Comparison of ENCODE assay signal across 15 cellular contexts in the genomic region with DNA sequence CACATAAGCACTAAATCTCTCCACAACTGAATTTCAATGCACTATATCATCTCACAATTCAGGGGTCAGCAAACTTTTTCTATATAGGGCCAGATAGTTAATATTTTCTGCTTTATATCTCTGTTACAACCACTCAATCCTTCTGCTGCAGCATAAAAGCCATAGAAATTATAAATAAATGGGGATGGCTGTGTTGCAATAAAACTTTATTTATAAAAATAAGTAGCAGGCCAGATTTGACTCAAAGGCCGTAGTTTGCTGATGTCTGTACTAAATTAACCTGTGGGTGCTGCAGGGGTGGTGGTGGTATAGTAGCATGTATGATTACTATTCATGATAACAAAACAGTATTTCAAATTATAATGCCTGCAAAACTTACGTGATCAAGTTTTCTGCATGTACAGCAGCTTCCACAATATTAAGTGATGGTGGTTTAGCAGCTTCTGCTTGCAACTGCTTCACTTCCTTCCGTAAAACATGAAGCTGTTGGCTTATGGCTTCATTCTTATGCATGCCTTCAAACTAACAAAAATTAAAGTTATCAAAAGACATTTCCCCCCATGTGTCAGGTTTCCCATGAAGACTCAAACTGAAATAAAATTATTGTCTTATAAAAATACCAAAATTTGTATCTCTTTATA.
DNase-seq lines count a peak whose midpoint lies in the region; ATAC-seq, FAIRE-seq and TF ChIP-seq lines count a peak whose summit lies in the region.
"Had no signal": no experiment of that assay in that cellular context is flagged by ENCODE, and none has a peak within 500 bp of the region (broad histone marks: within the 10 kb centered on the region; RNA-seq: fewer than 3 reads in every experiment).

No MANE protein-coding gene starts in this region.

- CTCF ChIA-PET in K562 (lab: Yijun Ruan, JAX; ENCODE audit: low intra/inter-chr PET ratio), result no interaction called here

- no peak for TF ChIP-seq RAD21 in K562 (CRISPR knock-in tag; conservative IDR thresholded peaks at IDR 0.05 in 1 of 2, IDR thresholded peaks at IDR 0.05 in 1 of 2)

- TF ChIP-seq POLR2A in K562 (conservative IDR thresholded peaks at IDR 0.05), result no peak

- ATAC-seq in K562 (no peak), HG03469 (IDR thresholded peaks at IDR 0.05; ENCODE audit: unreplicated experiment) (no peak), aorta (ENCODE audit: low FRiP score) (no peak)

- peaks cover 10% of the 10 kb centered on the region; the same call in 2 of the 3 replicates for H3K36me3 ChIP-seq in K562 (ENCODE audit: control insufficient read depth, insufficient read depth, low read length)
- H3K36me3 ChIP-seq in neutrophil, result peaks cover 23% of the 10 kb centered on the region
- peaks cover 2 to 3% of the 10 kb centered on the region in 2 donors for H3K36me3 ChIP-seq in aorta (ENCODE audit: control insufficient read depth in 1 of 2, insufficient read depth in 2 of 2, low read length in 1 of 2)

- H3K4me3 ChIP-seq in HL-60 (replicated peaks; ENCODE audit: insufficient read depth, low read length) (no peak overlapping the region), K562 (no peak overlapping the region), neutrophil (ENCODE audit: low read depth in 1 of 2, low read length in 1 of 2) (peak overlapping the region; percentile 3 to 16), aorta (ENCODE audit: low read length in 2 of 2) (no peak overlapping the region)

- no peak for FAIRE-seq in K562 (lab: Jason Lieb, UNC)

- no peaks in the 10 kb centered on the region for H3K9me1 ChIP-seq in K562 (ENCODE audit: control insufficient read depth, insufficient read depth, low read length)

- DNase-seq in HL-60 (ENCODE audit: low read depth in 1 of 2, low spot score in 1 of 2), result peak in 1 of 2 experiments; percentile 75
- peak; percentile 40 for DNase-seq in NOMO-1 treated with DMSO at 0.1 percent for 48 hours (lab: John Stamatoyannopoulos, UW; ENCODE audit: unreplicated experiment)
- no peak for DNase-seq in K562 (ENCODE audit: extremely low read depth in 1 of 4, low spot score in 3 of 4)
- DNase-seq in NCI-H748 (lab: John Stamatoyannopoulos, UW; ENCODE audit: unreplicated experiment), result no peak
- DNase-seq in aorta, result no peak
- DNase-seq: CD4-positive, alpha-beta memory T cell; H9; NCI-H1048; NCI-H146; NCI-H2081; NCI-H510A; OCI-M1; RPMI8226 had no signal

- H2AFZ ChIP-seq in K562 (ENCODE audit: low read depth, low read length), result no peak overlapping the region

- H3K79me2 ChIP-seq in K562 (ENCODE audit: control insufficient read depth, insufficient read depth, low read length), result no peaks in the 10 kb centered on the region

- no TSS peak for BruUV-seq in K562 (replicated peaks; lab: Mats Ljungman, UMichigan)

- no peak overlapping the region for H3K4me2 ChIP-seq in K562 (ENCODE audit: insufficient read depth, low read length)

- H3K27me3 ChIP-seq in HL-60 (ENCODE audit: insufficient read depth, poor library complexity, severe bottlenecking) (no peaks in the 10 kb centered on the region), K562 (ENCODE audit: control insufficient read depth in 2 of 2, insufficient read depth in 2 of 2, low read length in 2 of 2) (no peaks in the 10 kb centered on the region), neutrophil (no peaks in the 10 kb centered on the region), aorta (ENCODE audit: control insufficient read depth in 1 of 2, insufficient read depth in 2 of 2, low read length in 1 of 2) (no peaks in the 10 kb centered on the region)

- in situ Hi-C loops in K562 (cut with MboI), result no loop called here

- H3K9me3 ChIP-seq in K562 (replicated peaks; ENCODE audit: control insufficient read depth, insufficient read depth, low read depth, low read length), result no peaks in the 10 kb centered on the region
- H3K9me3 ChIP-seq in neutrophil, result no peaks in the 10 kb centered on the region
- H3K9me3 ChIP-seq in aorta (ENCODE audit: control insufficient read depth, low read length), result no peaks in the 10 kb centered on the region

- H3K9ac ChIP-seq in K562 (ENCODE audit: insufficient read depth in 1 of 2, low read depth in 2 of 2, low read length in 2 of 2), result no peak overlapping the region

- H4K20me1 ChIP-seq in K562 (replicated peaks; ENCODE audit: control insufficient read depth, insufficient read depth, low read length), result no peaks in the 10 kb centered on the region

- intact Hi-C loops in K562 (cut with micrococcal nuclease), result loop anchor here (10.0 kb wide), 1 partner anchor 225 kb away; no protein-coding TSS in a partner anchor
- intact Hi-C loops in aorta (cut with DNase I), result no loop called here

- no peak for TF ChIP-seq EP300 in K562 (IDR thresholded peaks at IDR 0.05; ENCODE audit: low read length)

- TF ChIP-seq CTCF in HL-60 (IDR thresholded peaks at IDR 0.05; ENCODE audit: insufficient read depth, low read length), result no peak
- no peak for TF ChIP-seq CTCF in K562 (IDR thresholded peaks at IDR 0.05 in 2 of 3, conservative IDR thresholded peaks at IDR 0.05 in 1 of 3; ENCODE audit: insufficient read depth in 2 of 3, low read depth in 1 of 3, low read length in 3 of 3)
- TF ChIP-seq CTCF in neutrophil (IDR thresholded peaks at IDR 0.05), result no peak

- POLR2A ChIA-PET in K562 (lab: Yijun Ruan, JAX), result no interaction called here

- H3K27ac ChIP-seq in HL-60 (replicated peaks), result peak overlapping the region; percentile 87
- no peak overlapping the region for H3K27ac ChIP-seq in K562 (ENCODE audit: extremely low read depth, low read depth, low read length)
- peak overlapping the region; percentile 87 for H3K27ac ChIP-seq in neutrophil
- no peak overlapping the region for H3K27ac ChIP-seq in aorta (ENCODE audit: low read depth in 1 of 2, low read length in 2 of 2)

- WGBS in K562 (ENCODE audit: insufficient coverage, low coverage, missing lambda C conversion rate), result 88% methylated on average over 2 of the region's 3 CpGs
- 95 to 97% methylated on average over 3 of the region's 3 CpGs for WGBS in aorta, 2 donors

- H3K4me1 ChIP-seq in K562 (replicated peaks in 1 of 2; ENCODE audit: control insufficient read depth in 2 of 2, insufficient read depth in 2 of 2, low read length in 2 of 2) (no peaks in the 10 kb centered on the region), neutrophil (ENCODE audit: control insufficient read depth in 1 of 2, insufficient read depth in 1 of 2, low read depth in 1 of 2, low read length in 1 of 2) (peaks cover 26 to 28% of the 10 kb centered on the region in 2 experiments), aorta (ENCODE audit: control insufficient read depth in 1 of 2, insufficient read depth in 2 of 2, low read length in 2 of 2) (no peaks in the 10 kb centered on the region)

TF ChIP-seq in K562, 482 proteins besides CTCF, POLR2A, EP300 and RAD21 (continues in another document):
- peak; percentile 81 for TF ChIP-seq ZBTB40 (IDR thresholded peaks at IDR 0.05)
- TF ChIP-seq ZBTB40 (CRISPR knock-in tag; IDR thresholded peaks at IDR 0.05), result no peak

Comparison
In these comparisons a context has a peak if more than half of its experiments do, and no peak if none do; other contexts are left out.
1. H3K27ac ChIP-seq: peak in HL-60 (single experiment) and neutrophil (single experiment); none in K562 (single experiment) and aorta (0 of 2).
2. H3K4me3 ChIP-seq: peak in neutrophil (2 of 2); none in HL-60 (single experiment), K562 (single experiment) and aorta (0 of 2).